Comparison of ENCODE assay signal across 17 cellular contexts in the genomic region with DNA sequence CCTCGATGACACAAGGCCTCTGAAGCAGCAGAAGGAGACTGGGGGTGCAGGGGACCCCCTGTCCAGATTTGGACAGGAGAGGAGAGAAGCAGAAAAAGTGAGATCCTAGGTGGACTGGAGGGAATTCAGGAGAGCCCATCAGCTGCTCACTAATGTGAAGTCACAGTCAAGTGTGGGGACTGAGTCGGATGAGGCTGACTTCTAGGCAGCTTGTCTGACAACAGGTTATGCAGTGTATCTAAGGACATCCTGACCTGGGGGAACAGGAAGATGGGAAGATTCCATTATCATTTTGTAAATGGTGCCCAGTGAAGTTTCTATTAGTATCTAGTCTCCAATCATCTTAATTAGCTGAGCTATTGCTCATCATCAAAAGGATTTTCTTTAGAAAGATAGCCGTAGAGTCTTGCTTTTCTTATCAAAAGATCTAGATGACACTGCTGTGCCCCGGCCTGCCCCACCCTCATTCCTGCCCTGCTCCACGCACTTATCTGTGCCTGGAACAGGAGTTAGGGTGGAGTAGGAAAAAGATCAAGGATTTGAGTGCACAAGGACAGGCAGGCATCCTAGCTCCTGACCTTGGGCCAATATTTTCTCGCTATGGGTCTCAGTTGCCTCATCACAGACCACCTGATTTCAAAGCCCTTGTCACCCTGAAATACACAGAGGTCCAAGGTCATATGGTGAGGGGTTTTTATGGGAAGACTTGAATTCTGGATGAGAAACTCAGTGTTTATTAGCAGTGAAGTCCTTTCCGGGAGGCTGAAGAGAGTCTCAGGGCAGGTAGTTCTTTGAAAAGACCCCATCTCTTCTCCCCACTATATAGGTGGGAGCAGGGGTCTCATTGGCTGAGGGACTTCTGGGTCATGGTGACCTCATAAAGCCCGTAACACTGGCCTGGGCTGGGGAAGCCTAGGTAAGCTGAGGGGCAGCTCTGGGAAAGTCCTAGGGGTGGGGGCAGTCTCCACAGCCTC. TPM values are rescaled to one million over a fixed set of nuclear protein-coding genes. Genes with fewer than 3 reads are reported as not detected.
"Had no signal": no experiment of that assay in that cellular context is flagged by ENCODE, and none has a peak within 500 bp of the region (broad histone marks: within the 10 kb centered on the region; RNA-seq: fewer than 3 reads in every experiment).

A gene (plus strand): TSS at position 924 of the 974 bp plus-strand sequence. CDS start 11,141 bp downstream, outside the sequence.

- DNase-seq: activated CD4-positive, alpha-beta T cell treated with anti-CD3 and anti-CD28 coated beads, Interleukin-2, amount 10 ng/mL, durations not matched to agents 7 days and 5 days; activated CD8-positive, alpha-beta memory T cell treated with anti-CD3 and anti-CD28 coated beads, Interleukin-2, amount 50 U/mL, for 48 hours; activated naive CD8-positive, alpha-beta T cell treated with anti-CD3 and anti-CD28 coated beads, Interleukin-2, amount 10 ng/mL, durations not matched to agents 7 days and 5 days; brain microvascular endothelial cell; dermis blood vessel endothelial cell; endodermal cell; left ventricle myocardium superior; mesenchymal stem cell; nucleus accumbens; stimulated activated CD4-positive, alpha-beta T cell treated with anti-CD3 and anti-CD28 coated beads, Interleukin-4, amount 100 ng/mL, for 4 hours; stimulated activated CD8-positive, alpha-beta memory T cell treated with anti-CD3 and anti-CD28 coated beads, Interleukin-4, amount 100 ng/mL, for 48 hours; stimulated activated naive CD4-positive, alpha-beta T cell treated with Interleukin-2 at 50 U/mL for 16 hours had no signal

- H3K4me2 ChIP-seq: smooth muscle cell had no signal

- ATAC-seq: gastroesophageal sphincter, left ventricle myocardium superior had no signal

- H3K27me3 ChIP-seq: brain microvascular endothelial cell, gastroesophageal sphincter had no signal

- H3K36me3 ChIP-seq: brain microvascular endothelial cell had no signal

- H3K27ac ChIP-seq: brain microvascular endothelial cell, gastroesophageal sphincter had no signal

- H3K4me3 ChIP-seq: gastroesophageal sphincter, smooth muscle cell had no signal

RNA-seq across cellular contexts. Expression of the gene that starts here (rescaled TPM):
- total RNA-seq: activated T-helper 1 cell treated with anti-CD3 and anti-CD28 coated beads, Interleukin-12 subunit alpha, Interleukin-12 subunit beta, Interleukin-2, Interleukin-4 antibody, amounts not matched to agents 30 ng/mL and 10 ng/mL and 1 ng/mL, durations not matched to agents 14 hours and 24 hours and 36 hours; epithelial cell of proximal tubule had no signal
- polyA plus RNA-seq: keratinocyte had no signal
